ENCODE assay signal across 13 cellular contexts in genomic region chr13:114155923-114156883, GRCh38. TPM values are rescaled to one million over a fixed set of nuclear protein-coding genes. Genes with fewer than 3 reads are reported as not detected.
DNase-seq lines count a peak whose midpoint lies in the region; ATAC-seq lines count a peak whose summit lies in the region.
"Had no signal": no experiment of that assay in that cellular context is flagged by ENCODE, and none has a peak within 500 bp of the region (broad histone marks: within the 10 kb centered on the region; RNA-seq: fewer than 3 reads in every experiment).

No MANE protein-coding gene starts in this region.

- POLR2A ChIA-PET in activated naive CD8-positive, alpha-beta T cell treated with anti-CD3 and anti-CD28 coated beads, Interleukin-2, amount 10 ng/mL, durations not matched to agents 7 days and 5 days (lab: Charles Lee): no interaction called here

- H3K9ac ChIP-seq in neuronal stem cell (ENCODE audit: low read depth, low read length, poor library complexity) (no peak overlapping the region), mesendoderm (ENCODE audit: low read length) (no peak overlapping the region)

- no peak overlapping the region for H3K4ac ChIP-seq in neuronal stem cell (ENCODE audit: low read length)
- H3K4ac ChIP-seq in mesendoderm (ENCODE audit: low read depth, low read length): no peak overlapping the region

- H4K91ac ChIP-seq in neuronal stem cell (ENCODE audit: low read depth, low read length, poor library complexity): no peak overlapping the region

- H2BK12ac ChIP-seq in neuronal stem cell (ENCODE audit: low read length): no peak overlapping the region

- H4K5ac ChIP-seq in mesendoderm (ENCODE audit: low read length): no peak overlapping the region

- peak; percentile 12 for ATAC-seq in activated naive CD8-positive, alpha-beta T cell treated with anti-CD3 and anti-CD28 coated beads, Interleukin-2, amount 10 ng/mL, durations not matched to agents 7 days and 5 days (ENCODE audit: low read depth)
- no peak for ATAC-seq in HG03095 (IDR thresholded peaks at IDR 0.05; ENCODE audit: unreplicated experiment)
- ATAC-seq: activated CD4-positive, CD25-positive, alpha-beta regulatory T cell treated with anti-CD3 and anti-CD28 coated beads, Interleukin-2, amount 50 U/mL, for 24 hours had no signal

- H3K36me3 ChIP-seq in neuronal stem cell (replicated peaks in 1 of 2; ENCODE audit: control insufficient read depth in 2 of 2, insufficient read depth in 2 of 2, low read length in 2 of 2): no peaks in the 10 kb centered on the region
- no peaks in the 10 kb centered on the region for H3K36me3 ChIP-seq in mesendoderm (ENCODE audit: control insufficient read depth, insufficient read depth, low read length)
- H3K36me3 ChIP-seq: ovary, tibial artery had no signal

- peak overlapping the region; percentile 77 for H3K4me3 Mint-ChIP-seq in T-helper 2 cell treated with Interferon-gamma antibody and Interleukin-4, amounts not matched to agents 5 μg/mL and 100 μg/mL, for 36 hours
- H3K4me3 Mint-ChIP-seq in activated naive CD8-positive, alpha-beta T cell treated with anti-CD3 and anti-CD28 coated beads, Interleukin-2, amount 10 ng/mL, durations not matched to agents 7 days and 5 days: peak overlapping the region; percentile 69

- H3K23ac ChIP-seq in neuronal stem cell (ENCODE audit: low read depth, low read length, poor library complexity) (no peak overlapping the region), mesendoderm (ENCODE audit: low read length) (no peak overlapping the region)

- H3K9me3 ChIP-seq in neuronal stem cell (replicated peaks in 1 of 2; ENCODE audit: control insufficient read depth in 2 of 2, insufficient read depth in 1 of 2, low read depth in 1 of 2, low read length in 2 of 2): no peaks in the 10 kb centered on the region
- H3K9me3 ChIP-seq: ovary, tibial artery had no signal

- H3K27ac Mint-ChIP-seq in T-helper 2 cell treated with Interferon-gamma antibody and Interleukin-4, amounts not matched to agents 5 μg/mL and 100 μg/mL, for 36 hours: peak overlapping the region; percentile 92
- H3K27ac Mint-ChIP-seq in activated naive CD8-positive, alpha-beta T cell treated with anti-CD3 and anti-CD28 coated beads, Interleukin-2, amount 10 ng/mL, durations not matched to agents 7 days and 5 days: peak overlapping the region; percentile 84

- H2BK5ac ChIP-seq in neuronal stem cell (ENCODE audit: low read length) (no peak overlapping the region), mesendoderm (ENCODE audit: low read length) (no peak overlapping the region)

- H2BK15ac ChIP-seq in neuronal stem cell (ENCODE audit: low read length) (peak overlapping the region; percentile 85), mesendoderm (replicated peaks; ENCODE audit: low read depth) (no peak overlapping the region)

- H3K4me1 Mint-ChIP-seq in T-helper 2 cell treated with Interferon-gamma antibody and Interleukin-4, amounts not matched to agents 5 μg/mL and 100 μg/mL, for 36 hours (ENCODE audit: low read depth): peaks cover 57% of the 10 kb centered on the region
- H3K4me1 Mint-ChIP-seq in activated naive CD8-positive, alpha-beta T cell treated with anti-CD3 and anti-CD28 coated beads, Interleukin-2, amount 10 ng/mL, durations not matched to agents 7 days and 5 days: peaks cover 36% of the 10 kb centered on the region

- H2AFZ ChIP-seq in neuronal stem cell (ENCODE audit: low read length): peak overlapping the region; percentile 49

- H4K8ac ChIP-seq in neuronal stem cell (ENCODE audit: low read depth, low read length) (no peak overlapping the region), mesendoderm (ENCODE audit: low read depth, low read length) (no peak overlapping the region)

- no peaks in the 10 kb centered on the region for H3K79me2 ChIP-seq in mesendoderm (ENCODE audit: control insufficient read depth, insufficient read depth, low read length)

- no peak overlapping the region for H3K18ac ChIP-seq in neuronal stem cell (ENCODE audit: low read length)
- no peak overlapping the region for H3K18ac ChIP-seq in mesendoderm (ENCODE audit: low read length)

- H3K4me3 ChIP-seq in neuronal stem cell (ENCODE audit: low read length in 2 of 2) (no peak overlapping the region), mesendoderm (ENCODE audit: low read length) (no peak overlapping the region)
- H3K4me3 ChIP-seq: ovary, tibial artery had no signal

- H3K79me1 ChIP-seq in neuronal stem cell (ENCODE audit: low read depth, low read length) (no peaks in the 10 kb centered on the region), mesendoderm (ENCODE audit: low read length) (no peaks in the 10 kb centered on the region)

- H3K27ac ChIP-seq in neuronal stem cell (replicated peaks; ENCODE audit: low read length): no peak overlapping the region
- no peak overlapping the region for H3K27ac ChIP-seq in mesendoderm (ENCODE audit: low read depth, low read length)
- H3K27ac ChIP-seq: ovary, tibial artery had no signal

- H2AK5ac ChIP-seq in neuronal stem cell (ENCODE audit: low read depth, low read length) (no peak overlapping the region), mesendoderm (ENCODE audit: low read length) (no peak overlapping the region)

- H2BK120ac ChIP-seq in neuronal stem cell (ENCODE audit: low read depth, low read length) (no peak overlapping the region), mesendoderm (ENCODE audit: low read depth, low read length) (no peak overlapping the region)

- peaks cover 0 to 13% of the 10 kb centered on the region in 2 donors for H3K4me1 ChIP-seq in neuronal stem cell (ENCODE audit: control insufficient read depth in 2 of 2, insufficient read depth in 1 of 2, low read depth in 1 of 2, low read length in 2 of 2)
- no peaks in the 10 kb centered on the region for H3K4me1 ChIP-seq in mesendoderm (ENCODE audit: control insufficient read depth, low read depth, low read length)

- H3K9me3 Mint-ChIP-seq in T-helper 2 cell treated with Interferon-gamma antibody and Interleukin-4, amounts not matched to agents 5 μg/mL and 100 μg/mL, for 36 hours: peaks cover 10% of the 10 kb centered on the region
- H3K9me3 Mint-ChIP-seq in activated naive CD8-positive, alpha-beta T cell treated with anti-CD3 and anti-CD28 coated beads, Interleukin-2, amount 10 ng/mL, durations not matched to agents 7 days and 5 days: peaks cover 4% of the 10 kb centered on the region

- no peak for DNase-seq in T-helper 2 cell treated with Interferon-gamma antibody and Interleukin-4, amounts not matched to agents 5 μg/mL and 100 μg/mL, for 36 hours (ENCODE audit: low spot score)
- DNase-seq in T-helper 2 cell (no peak), NCI-H524 (lab: John Stamatoyannopoulos, UW) (peak; percentile 48 to 70), neuronal stem cell (ENCODE audit: low spot score) (no peak), iPS-NIHi7 (ENCODE audit: extremely low spot score) (no peak), mesendoderm (no peak)
- no peak for DNase-seq in activated naive CD8-positive, alpha-beta T cell treated with anti-CD3 and anti-CD28 coated beads, Interleukin-2, amount 10 ng/mL, durations not matched to agents 7 days and 5 days
- DNase-seq: ovary, tibial artery had no signal

- no peak overlapping the region for H3K4me2 ChIP-seq in neuronal stem cell (ENCODE audit: insufficient read depth, low read length, poor library complexity, severe bottlenecking)
- H3K4me2 ChIP-seq in mesendoderm (ENCODE audit: low read length): no peak overlapping the region

- no peak overlapping the region for H3K14ac ChIP-seq in neuronal stem cell (ENCODE audit: low read length)

- peaks cover 5% of the 10 kb centered on the region for H3K36me3 Mint-ChIP-seq in T-helper 2 cell treated with Interferon-gamma antibody and Interleukin-4, amounts not matched to agents 5 μg/mL and 100 μg/mL, for 36 hours (ENCODE audit: low read depth)
- H3K36me3 Mint-ChIP-seq in activated naive CD8-positive, alpha-beta T cell treated with anti-CD3 and anti-CD28 coated beads, Interleukin-2, amount 10 ng/mL, durations not matched to agents 7 days and 5 days: peaks cover 2% of the 10 kb centered on the region

- no CpG with 5 or more reads among the region's 19 CpGs for WGBS in neuronal stem cell (ENCODE audit: extremely low coverage in 2 of 2, insufficient read length in 2 of 2, insufficient replicate concordance in 1 of 2), 2 donors
- WGBS in mesendoderm (ENCODE audit: extremely low coverage, insufficient coverage, low lambda C conversion rate): no CpG with 5 or more reads among the region's 19 CpGs

- H3K27me3 ChIP-seq in neuronal stem cell (ENCODE audit: control insufficient read depth in 3 of 3, insufficient read depth in 3 of 3, low read depth in 1 of 3, low read length in 3 of 3) (peaks cover 0 to 2% (median 0%) of the 10 kb centered on the region in 3 experiments), mesendoderm (ENCODE audit: insufficient read depth, low read length, poor library complexity) (no peaks in the 10 kb centered on the region)
- H3K27me3 ChIP-seq: ovary had no signal

- no peak overlapping the region for H3K56ac ChIP-seq in mesendoderm (ENCODE audit: low read length)

- H3K27me3 Mint-ChIP-seq in T-helper 2 cell treated with Interferon-gamma antibody and Interleukin-4, amounts not matched to agents 5 μg/mL and 100 μg/mL, for 36 hours (ENCODE audit: low read depth): peaks cover 32% of the 10 kb centered on the region
- H3K27me3 Mint-ChIP-seq in activated naive CD8-positive, alpha-beta T cell treated with anti-CD3 and anti-CD28 coated beads, Interleukin-2, amount 10 ng/mL, durations not matched to agents 7 days and 5 days: peaks cover 11% of the 10 kb centered on the region

RNA-seq across cellular contexts. Expression of gene CFAP97D2, which starts 22.9 kb away (rescaled TPM):
- total RNA-seq in activated naive CD8-positive, alpha-beta T cell treated with anti-CD3 and anti-CD28 coated beads, Interleukin-2, amount 10 ng/mL, durations not matched to agents 7 days and 5 days: under 1 TPM in 1 of 2 experiments, not detected in 1; 0.22 TPM
- polyA plus RNA-seq in neuronal stem cell (2013, experiment 1 of 2): 0.22 TPM
- 0.11 TPM for polyA plus RNA-seq in neuronal stem cell (2013, experiment 2 of 2)
- polyA plus RNA-seq in mesendoderm (2013, experiment 1 of 2): not detected
- not detected for polyA plus RNA-seq in mesendoderm (2013, experiment 2 of 2)
- total RNA-seq: fibroblast of lung, lower leg skin had no signal
- polyA plus RNA-seq: fibroblast of lung, ovary had no signal

RNA-seq across cellular contexts. Expression of gene RASA3, which starts 23.8 kb away (rescaled TPM):
- total RNA-seq in activated naive CD8-positive, alpha-beta T cell treated with anti-CD3 and anti-CD28 coated beads, Interleukin-2, amount 10 ng/mL, durations not matched to agents 7 days and 5 days: 10 to 100 TPM; 65.6 to 73.9 TPM
- 9.5 TPM for polyA plus RNA-seq in neuronal stem cell (2013, experiment 1 of 2)
- polyA plus RNA-seq in neuronal stem cell (2013, experiment 2 of 2): 8.9 TPM
- 11.0 TPM for polyA plus RNA-seq in mesendoderm (2013, experiment 1 of 2)
- 11.3 TPM for polyA plus RNA-seq in mesendoderm (2013, experiment 2 of 2)

Comparison
In these comparisons a context has a peak if more than half of its experiments do, and no peak if none do; other contexts are left out.
1. DNase-seq: peak in NCI-H524 (2 of 2); none in T-helper 2 cell treated with Interferon-gamma antibody and Interleukin-4, amounts not matched to agents 5 μg/mL and 100 μg/mL, for 36 hours (single experiment), T-helper 2 cell (0 of 5), activated naive CD8-positive, alpha-beta T cell treated with anti-CD3 and anti-CD28 coated beads, Interleukin-2, amount 10 ng/mL, durations not matched to agents 7 days and 5 days (single experiment), neuronal stem cell (single experiment), iPS-NIHi7 (single experiment) and mesendoderm (single experiment).